Comparison of ENCODE assay signal across 8 cellular contexts in the genomic region with DNA sequence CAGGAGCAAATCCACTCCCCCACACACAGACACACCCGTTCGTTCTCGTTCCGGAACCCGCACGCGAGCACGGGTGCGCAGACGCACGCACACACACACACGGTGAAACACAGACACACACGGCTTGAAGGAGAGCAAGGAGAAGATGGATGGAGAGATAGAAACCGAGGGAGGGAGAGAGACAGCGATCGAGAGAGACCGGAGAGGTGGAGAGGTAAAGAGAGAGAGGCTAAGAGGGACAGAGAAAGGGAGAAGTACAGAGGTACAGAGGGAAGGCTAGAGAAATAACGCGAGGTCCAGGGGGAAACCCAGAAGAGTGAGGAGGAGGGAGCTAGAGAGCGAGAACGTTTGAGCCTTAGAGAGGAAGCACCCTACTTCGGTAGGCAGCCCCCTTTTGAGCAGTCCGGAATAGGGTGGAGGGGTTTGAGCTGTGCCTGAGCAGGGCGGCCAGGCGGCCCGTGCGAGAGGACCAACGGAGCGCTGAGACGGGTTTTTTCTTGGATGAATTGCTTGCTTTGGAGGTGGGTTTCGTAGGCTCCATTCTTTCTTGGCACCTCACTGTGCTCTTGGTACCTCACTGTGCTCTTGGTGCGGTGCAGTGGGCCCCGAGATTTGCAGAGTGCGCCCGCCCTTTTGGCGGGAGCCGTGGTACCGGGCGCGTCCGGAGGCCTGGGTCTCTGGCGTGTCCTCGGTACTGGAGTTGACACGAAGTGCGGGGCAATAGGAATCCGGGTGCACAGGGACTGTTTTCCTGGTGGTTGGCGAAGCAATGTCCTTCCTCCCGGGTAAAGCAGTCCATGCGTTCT.
A peak's percentile ranks its signal among the peaks of the same experiment; 100 is the strongest.
DNase-seq lines count a peak whose midpoint lies in the region; ATAC-seq and TF ChIP-seq lines count a peak whose summit lies in the region.

No MANE protein-coding gene starts in this region.

- H3K9me2 ChIP-seq in PC-9 (ENCODE audit: insufficient read depth) (no peaks in the 10 kb centered on the region), hepatocyte (replicated peaks; ENCODE audit: insufficient read depth) (no peaks in the 10 kb centered on the region)

- ATAC-seq in DND-41 (ENCODE audit: insufficient read depth, low read depth): peak; percentile 83
- ATAC-seq in HG03432 (IDR thresholded peaks at IDR 0.05; ENCODE audit: unreplicated experiment): peak; percentile 47
- ATAC-seq in activated naive CD8-positive, alpha-beta T cell treated with anti-CD3 and anti-CD28 coated beads, Interleukin-2, amount 50 U/mL, for 24 hours: peak; percentile 75
- no peak for ATAC-seq in HG02973 (IDR thresholded peaks at IDR 0.05; ENCODE audit: unreplicated experiment)

- no peaks in the 10 kb centered on the region for H3K9me3 Mint-ChIP-seq in activated naive CD8-positive, alpha-beta T cell treated with anti-CD3 and anti-CD28 coated beads, Interleukin-2, amount 50 U/mL, for 24 hours

- H3K4me1 ChIP-seq in DND-41 (ENCODE audit: insufficient read depth, low read length) (peaks cover 19% of the 10 kb centered on the region), PC-9 (replicated peaks; ENCODE audit: insufficient read depth) (no peaks in the 10 kb centered on the region), hepatocyte (ENCODE audit: insufficient read depth) (no peaks in the 10 kb centered on the region)

- WGBS in hepatocyte (ENCODE audit: low lambda C conversion rate, missing lambda C conversion rate): 1% methylated on average over 47 of the region's 49 CpGs

- H3K9ac ChIP-seq in DND-41 (ENCODE audit: low read depth, low read length): peak overlapping the region; percentile 42

- H3F3A ChIP-seq in PC-9 (ENCODE audit: insufficient read depth, low read depth): no peaks in the 10 kb centered on the region

- H3K4me3 ChIP-seq in DND-41 (ENCODE audit: low read depth in 1 of 2, low read length in 2 of 2): peak overlapping the region; percentile 18 to 64; a peak in 3 of 4 replicates
- H3K4me3 ChIP-seq in PC-9: peak overlapping the region; percentile 55; the same call in 1 of the 2 replicates
- H3K4me3 ChIP-seq in hepatocyte: peak overlapping the region; percentile 55
- H3K4me3 ChIP-seq in skeletal muscle cell (ENCODE audit: low read depth, low read length): peak overlapping the region; percentile 51

- intact Hi-C loops in PC-9 (cut with micrococcal nuclease; ENCODE audit: unreplicated experiment): no loop called here

- DNase-seq in DND-41 (peak; percentile 38), PC-9 (peak in 1 of 2 experiments; percentile 11), hepatocyte (ENCODE audit: low spot score) (peak; percentile 56), skeletal muscle cell (ENCODE audit: low read depth) (no peak), iPS-NIHi11 (ENCODE audit: low spot score) (no peak)
- DNase-seq in activated naive CD8-positive, alpha-beta T cell treated with anti-CD3 and anti-CD28 coated beads, Interleukin-2, amount 50 U/mL, for 24 hours: peak; percentile 43

- peak overlapping the region; percentile 83 for H3K27ac Mint-ChIP-seq in activated naive CD8-positive, alpha-beta T cell treated with anti-CD3 and anti-CD28 coated beads, Interleukin-2, amount 50 U/mL, for 24 hours

- POLR2A ChIA-PET in PC-9 (lab: Charles Lee; ENCODE audit: unreplicated experiment): interaction anchor here (0.7 kb wide), 1 partner anchor 283 kb away, joined by 8 read pairs; no protein-coding TSS in a partner anchor

- H3K4me2 ChIP-seq in DND-41 (ENCODE audit: insufficient read depth, low read length) (peak overlapping the region; percentile 73), PC-9 (peak overlapping the region; percentile 78), hepatocyte (peak overlapping the region; percentile 96)

- no TSS peak for BruUV-seq in PC-9 (replicated peaks; lab: Mats Ljungman, UMichigan)

- H2AFZ ChIP-seq in DND-41 (ENCODE audit: low read depth, low read length) (peak overlapping the region; percentile 81), PC-9 (peak overlapping the region; percentile 82), hepatocyte (peak overlapping the region; percentile 70)

- peaks cover 34% of the 10 kb centered on the region for H3K27me3 ChIP-seq in DND-41 (ENCODE audit: insufficient read depth, low read length, poor library complexity)
- peaks cover 9% of the 10 kb centered on the region for H3K27me3 ChIP-seq in PC-9 (ENCODE audit: insufficient read depth, low read depth)
- peaks cover 10% of the 10 kb centered on the region for H3K27me3 ChIP-seq in hepatocyte

- H3K4me1 Mint-ChIP-seq in activated naive CD8-positive, alpha-beta T cell treated with anti-CD3 and anti-CD28 coated beads, Interleukin-2, amount 50 U/mL, for 24 hours: peaks cover 30% of the 10 kb centered on the region

- TF ChIP-seq CTCF in DND-41 (IDR thresholded peaks at IDR 0.05; ENCODE audit: borderline replicate concordance, extremely low read depth, low read length, poor library complexity, severe bottlenecking): no peak
- TF ChIP-seq CTCF in PC-9 (conservative IDR thresholded peaks at IDR 0.05): no peak
- no peak for TF ChIP-seq CTCF in hepatocyte (IDR thresholded peaks at IDR 0.05; ENCODE audit: poor library complexity)

- H3K27me3 Mint-ChIP-seq in activated naive CD8-positive, alpha-beta T cell treated with anti-CD3 and anti-CD28 coated beads, Interleukin-2, amount 50 U/mL, for 24 hours: peaks cover 51% of the 10 kb centered on the region

- H3K36me3 ChIP-seq in DND-41 (ENCODE audit: insufficient read depth, low read length) (no peaks in the 10 kb centered on the region), PC-9 (ENCODE audit: low read depth) (no peaks in the 10 kb centered on the region), hepatocyte (replicated peaks; ENCODE audit: insufficient read depth, low read depth) (no peaks in the 10 kb centered on the region)

- no peaks in the 10 kb centered on the region for H3K79me2 ChIP-seq in DND-41 (ENCODE audit: insufficient read depth, low read length)
- no peaks in the 10 kb centered on the region for H3K79me2 ChIP-seq in PC-9 (ENCODE audit: low read depth)
- no peaks in the 10 kb centered on the region for H3K79me2 ChIP-seq in hepatocyte

- no peaks in the 10 kb centered on the region for H3K36me3 Mint-ChIP-seq in activated naive CD8-positive, alpha-beta T cell treated with anti-CD3 and anti-CD28 coated beads, Interleukin-2, amount 50 U/mL, for 24 hours (ENCODE audit: low read depth)

- H3K27ac ChIP-seq in DND-41 (ENCODE audit: low read length) (peak overlapping the region; percentile 5; the same call in 1 of the 2 replicates), PC-9 (no peak overlapping the region), hepatocyte (peak overlapping the region; percentile 69)

- peaks cover 10% of the 10 kb centered on the region for H4K20me1 ChIP-seq in DND-41 (ENCODE audit: insufficient read depth, low read length)
- no peaks in the 10 kb centered on the region for H4K20me1 ChIP-seq in PC-9 (ENCODE audit: insufficient read depth)
- H4K20me1 ChIP-seq in hepatocyte (ENCODE audit: insufficient read depth, poor library complexity, severe bottlenecking): no peaks in the 10 kb centered on the region

- H3K9me3 ChIP-seq in DND-41 (ENCODE audit: insufficient read depth, low read length, severe bottlenecking) (no peaks in the 10 kb centered on the region), PC-9 (ENCODE audit: insufficient read depth, low read depth) (no peaks in the 10 kb centered on the region), hepatocyte (ENCODE audit: low read depth) (no peaks in the 10 kb centered on the region)

- H3K4me3 Mint-ChIP-seq in activated naive CD8-positive, alpha-beta T cell treated with anti-CD3 and anti-CD28 coated beads, Interleukin-2, amount 50 U/mL, for 24 hours: peak overlapping the region; percentile 88

- CTCF ChIA-PET in PC-9 (lab: Charles Lee): interaction anchor here (0.6 kb wide), 1 partner anchor 82 kb away, joined by 3 read pairs; no protein-coding TSS in a partner anchor

Comparison
In these comparisons a context has a peak if more than half of its experiments do, and no peak if none do; other contexts are left out.
1. DNase-seq: peak in DND-41 (single experiment), activated naive CD8-positive, alpha-beta T cell treated with anti-CD3 and anti-CD28 coated beads, Interleukin-2, amount 50 U/mL, for 24 hours (single experiment) and hepatocyte (single experiment); none in skeletal muscle cell (single experiment) and iPS-NIHi11 (single experiment).
2. Peak in every context shown above with its lines, with median percentiles within 50 percentile points of each other: H2AFZ ChIP-seq, H3K4me2 ChIP-seq and H3K4me3 ChIP-seq.